1 cellular context compared by ENCODE assay signal in the genomic region with DNA sequence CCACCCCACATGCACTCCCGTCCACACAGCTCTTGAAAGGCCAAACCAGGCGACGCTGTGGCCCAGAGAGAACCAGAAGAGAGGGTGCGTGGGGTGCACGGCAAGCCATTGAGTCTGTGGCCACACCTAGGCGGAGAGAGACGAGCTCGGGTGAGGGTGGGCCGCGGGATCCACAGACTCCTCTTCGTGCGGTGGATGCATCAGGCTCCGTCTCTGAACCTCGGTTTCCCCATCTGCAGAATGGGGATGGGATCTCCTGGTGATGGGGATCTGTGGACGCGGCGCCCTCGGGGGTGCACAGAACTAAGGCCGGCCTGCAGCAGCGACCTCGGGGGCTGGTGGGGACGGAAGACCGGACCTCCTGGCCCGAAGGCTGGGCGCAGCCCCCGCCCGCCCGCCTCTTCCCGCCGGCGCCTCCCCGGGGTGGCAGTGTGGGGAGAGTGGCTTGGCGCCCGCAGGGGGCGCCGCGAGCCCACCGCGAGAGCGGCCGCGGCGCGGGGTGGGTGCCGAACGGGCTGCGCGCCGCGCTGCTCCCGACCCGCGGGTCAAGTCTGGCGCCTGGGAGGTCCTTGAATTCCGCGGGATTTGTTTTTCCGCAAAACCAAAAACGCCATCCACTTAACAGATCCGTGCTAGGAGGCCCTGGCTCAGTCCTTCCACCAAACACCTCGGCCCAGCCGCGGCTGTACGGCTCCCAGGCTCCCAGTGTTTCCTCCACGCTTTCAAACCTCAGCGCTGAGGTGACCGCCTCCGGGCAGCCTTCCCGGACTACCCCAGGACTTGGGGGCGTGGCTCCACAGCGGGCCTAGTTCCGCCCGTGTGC.
TF ChIP-seq lines count a peak whose summit lies in the region.

No MANE protein-coding gene starts in this region.

TF ChIP-seq in HepG2, 621 proteins besides CTCF, POLR2A, EP300 and RAD21 (continued from another document and continues in another):
- TF ChIP-seq ZNF142 (CRISPR knock-in tag; IDR thresholded peaks at IDR 0.05) (peak; percentile 81), KDM1A (CRISPR knock-in tag; IDR thresholded peaks at IDR 0.05) (peak; percentile 81), ZNF703 (CRISPR knock-in tag; IDR thresholded peaks at IDR 0.05; ENCODE audit: borderline replicate concordance) (no peak), ZNF841 (CRISPR knock-in tag; IDR thresholded peaks at IDR 0.05; ENCODE audit: borderline replicate concordance) (no peak), MYC (CRISPR knock-in tag; IDR thresholded peaks at IDR 0.05; ENCODE audit: borderline replicate concordance) (0 out of 2 replicates have a peak, but pooled peaks have one; percentile 12), DPF2 (CRISPR knock-in tag; IDR thresholded peaks at IDR 0.05; ENCODE audit: borderline replicate concordance, low read depth) (no peak), HMGXB4 (CRISPR knock-in tag; IDR thresholded peaks at IDR 0.05; ENCODE audit: borderline replicate concordance in 1 of 2, low read depth in 1 of 2) (peak; percentile 14 to 30; a peak in 2 of 4 replicates), TAF15 (IDR thresholded peaks at IDR 0.05; ENCODE audit: low read depth, low read length, poor library complexity, severe bottlenecking) (peak; percentile 44), LCORL (IDR thresholded peaks at IDR 0.05) (no peak), LCORL (CRISPR knock-in tag; IDR thresholded peaks at IDR 0.05) (0 out of 2 replicates have a peak, but pooled peaks have one; percentile 26), SIN3A (IDR thresholded peaks at IDR 0.05; ENCODE audit: borderline replicate concordance, low read depth, low read length) (peak; percentile 28; the same call in 1 of the 2 replicates), ZMYM3 (CRISPR knock-in tag; IDR thresholded peaks at IDR 0.05) (peak; percentile 88), SUZ12 (IDR thresholded peaks at IDR 0.05; ENCODE audit: low read depth, low read length) (no peak), ZNF17 (CRISPR knock-in tag; IDR thresholded peaks at IDR 0.05) (no peak), ZNF34 (CRISPR knock-in tag; IDR thresholded peaks at IDR 0.05; ENCODE audit: borderline replicate concordance) (0 out of 2 replicates have a peak, but pooled peaks have one; percentile 44), ZNF547 (CRISPR knock-in tag; IDR thresholded peaks at IDR 0.05) (no peak), ZNF776 (CRISPR knock-in tag; IDR thresholded peaks at IDR 0.05) (peak; percentile 68; the same call in 1 of the 2 replicates), ZNF768 (CRISPR knock-in tag; IDR thresholded peaks at IDR 0.05) (peak; percentile 28; the same call in 1 of the 2 replicates), ZFP36 (IDR thresholded peaks at IDR 0.05; ENCODE audit: borderline replicate concordance, low read depth, low read length, partially characterized antibody) (peak; percentile 97), ZNF740 (CRISPR knock-in tag; IDR thresholded peaks at IDR 0.05) (no peak), YEATS2 (CRISPR knock-in tag; IDR thresholded peaks at IDR 0.05; ENCODE audit: borderline replicate concordance) (no peak), CBFB (CRISPR knock-in tag; IDR thresholded peaks at IDR 0.05) (no peak), ZNF724P (CRISPR knock-in tag; IDR thresholded peaks at IDR 0.05; ENCODE audit: borderline replicate concordance) (no peak), MAZ (IDR thresholded peaks at IDR 0.05; ENCODE audit: borderline replicate concordance, low read depth, low read length) (peak; percentile 19; the same call in 1 of the 2 replicates), MAZ (CRISPR knock-in tag; IDR thresholded peaks at IDR 0.05; ENCODE audit: low read depth) (peak; percentile 75), ZBTB2 (CRISPR knock-in tag; IDR thresholded peaks at IDR 0.05; ENCODE audit: low read depth) (no peak), ZNF18 (CRISPR knock-in tag; IDR thresholded peaks at IDR 0.05; ENCODE audit: insufficient replicate concordance) (no peak), PHF8 (CRISPR knock-in tag; IDR thresholded peaks at IDR 0.05) (peak; percentile 37; the same call in 1 of the 2 replicates)
- TF ChIP-seq, protein P1, sequence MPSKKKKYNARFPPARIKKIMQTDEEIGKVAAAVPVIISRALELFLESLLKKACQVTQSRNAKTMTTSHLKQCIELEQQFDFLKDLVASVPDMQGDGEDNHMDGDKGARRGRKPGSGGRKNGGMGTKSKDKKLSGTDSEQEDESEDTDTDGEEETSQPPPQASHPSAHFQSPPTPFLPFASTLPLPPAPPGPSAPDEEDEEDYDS (CRISPR knock-in tag; IDR thresholded peaks at IDR 0.05) = no peak
- TF ChIP-seq, protein P2, sequence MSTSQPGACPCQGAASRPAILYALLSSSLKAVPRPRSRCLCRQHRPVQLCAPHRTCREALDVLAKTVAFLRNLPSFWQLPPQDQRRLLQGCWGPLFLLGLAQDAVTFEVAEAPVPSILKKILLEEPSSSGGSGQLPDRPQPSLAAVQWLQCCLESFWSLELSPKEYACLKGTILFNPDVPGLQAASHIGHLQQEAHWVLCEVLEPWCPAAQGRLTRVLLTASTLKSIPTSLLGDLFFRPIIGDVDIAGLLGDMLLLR (CRISPR knock-in tag; IDR thresholded peaks at IDR 0.05) = no peak
- TF ChIP-seq, protein P3, sequence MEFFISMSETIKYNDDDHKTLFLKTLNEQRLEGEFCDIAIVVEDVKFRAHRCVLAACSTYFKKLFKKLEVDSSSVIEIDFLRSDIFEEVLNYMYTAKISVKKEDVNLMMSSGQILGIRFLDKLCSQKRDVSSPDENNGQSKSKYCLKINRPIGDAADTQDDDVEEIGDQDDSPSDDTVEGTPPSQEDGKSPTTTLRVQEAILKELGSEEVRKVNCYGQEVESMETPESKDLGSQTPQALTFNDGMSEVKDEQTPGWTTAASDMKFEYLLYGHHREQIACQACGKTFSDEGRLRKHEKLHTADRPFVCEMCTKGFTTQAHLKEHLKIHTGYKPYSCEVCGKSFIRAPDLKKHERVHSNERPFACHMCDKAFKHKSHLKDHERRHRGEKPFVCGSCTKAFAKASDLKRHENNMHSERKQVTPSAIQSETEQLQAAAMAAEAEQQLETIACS (CRISPR knock-in tag; IDR thresholded peaks at IDR 0.05) = 0 out of 2 replicates have a peak, but pooled peaks have one; percentile 30
- TF ChIP-seq, protein P4, sequence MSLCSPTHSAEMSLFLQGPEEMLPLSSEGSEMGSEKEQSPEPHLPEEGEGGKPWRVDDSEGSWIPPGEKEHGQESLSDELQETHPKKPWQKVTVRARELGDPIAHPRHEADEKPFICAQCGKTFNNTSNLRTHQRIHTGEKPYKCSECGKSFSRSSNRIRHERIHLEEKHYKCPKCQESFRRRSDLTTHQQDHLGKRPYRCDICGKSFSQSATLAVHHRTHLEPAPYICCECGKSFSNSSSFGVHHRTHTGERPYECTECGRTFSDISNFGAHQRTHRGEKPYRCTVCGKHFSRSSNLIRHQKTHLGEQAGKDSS (CRISPR knock-in tag; IDR thresholded peaks at IDR 0.05; ENCODE audit: borderline replicate concordance, low read depth) = no peak
- TF ChIP-seq, protein P5, sequence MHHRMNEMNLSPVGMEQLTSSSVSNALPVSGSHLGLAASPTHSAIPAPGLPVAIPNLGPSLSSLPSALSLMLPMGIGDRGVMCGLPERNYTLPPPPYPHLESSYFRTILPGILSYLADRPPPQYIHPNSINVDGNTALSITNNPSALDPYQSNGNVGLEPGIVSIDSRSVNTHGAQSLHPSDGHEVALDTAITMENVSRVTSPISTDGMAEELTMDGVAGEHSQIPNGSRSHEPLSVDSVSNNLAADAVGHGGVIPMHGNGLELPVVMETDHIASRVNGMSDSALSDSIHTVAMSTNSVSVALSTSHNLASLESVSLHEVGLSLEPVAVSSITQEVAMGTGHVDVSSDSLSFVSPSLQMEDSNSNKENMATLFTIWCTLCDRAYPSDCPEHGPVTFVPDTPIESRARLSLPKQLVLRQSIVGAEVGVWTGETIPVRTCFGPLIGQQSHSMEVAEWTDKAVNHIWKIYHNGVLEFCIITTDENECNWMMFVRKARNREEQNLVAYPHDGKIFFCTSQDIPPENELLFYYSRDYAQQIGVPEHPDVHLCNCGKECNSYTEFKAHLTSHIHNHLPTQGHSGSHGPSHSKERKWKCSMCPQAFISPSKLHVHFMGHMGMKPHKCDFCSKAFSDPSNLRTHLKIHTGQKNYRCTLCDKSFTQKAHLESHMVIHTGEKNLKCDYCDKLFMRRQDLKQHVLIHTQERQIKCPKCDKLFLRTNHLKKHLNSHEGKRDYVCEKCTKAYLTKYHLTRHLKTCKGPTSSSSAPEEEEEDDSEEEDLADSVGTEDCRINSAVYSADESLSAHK (CRISPR knock-in tag; IDR thresholded peaks at IDR 0.05; ENCODE audit: borderline replicate concordance) = no peak
